21 cellular contexts compared by ENCODE assay signal in the genomic region with DNA sequence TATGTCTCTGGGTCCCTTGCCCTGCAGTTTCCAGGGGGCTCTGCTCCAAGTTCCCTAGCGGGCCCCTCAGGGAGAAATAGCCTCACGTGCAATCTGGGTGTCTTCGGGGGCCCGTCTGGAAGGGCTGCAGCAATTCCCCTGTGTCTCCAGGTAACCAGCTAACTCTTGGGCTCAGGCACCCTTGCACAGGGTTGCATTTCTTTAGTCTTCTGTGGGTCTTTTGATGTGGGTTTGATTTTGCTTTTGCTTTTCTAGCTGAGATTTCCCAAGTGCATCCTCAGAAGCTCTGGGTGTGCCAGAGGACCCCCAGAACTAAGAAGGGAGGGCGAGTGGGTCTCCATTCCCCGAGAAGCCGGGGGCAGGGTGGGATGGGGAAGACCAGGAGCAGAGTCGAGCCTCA.
"Had no signal": no experiment of that assay in that cellular context is flagged by ENCODE, and none has a peak within 500 bp of the region (broad histone marks: within the 10 kb centered on the region; RNA-seq: fewer than 3 reads in every experiment).

No MANE protein-coding gene starts in this region.

- H3K9me3 ChIP-seq: adrenal gland, prostate gland, testis, upper lobe of left lung had no signal

- DNase-seq: activated CD4-positive, CD25-positive, alpha-beta regulatory T cell treated with anti-CD3 and anti-CD28 coated beads, Interleukin-2, amount 50 U/mL, for 72 hours; activated CD8-positive, alpha-beta memory T cell treated with anti-CD3 and anti-CD28 coated beads for 24 hours; activated CD8-positive, alpha-beta memory T cell treated with anti-CD3 and anti-CD28 coated beads, Interleukin-2, amount 50 U/mL, for 4 hours; activated naive CD4-positive, alpha-beta T cell; activated T-cell treated with anti-CD3 and anti-CD28 coated beads, Interleukin-2, amount 50 U/mL, for 24 hours; adrenal gland; central memory CD4-positive, alpha-beta T cell; foreskin fibroblast; stimulated activated CD4-positive, alpha-beta T cell treated with anti-CD3 and anti-CD28 coated beads, Interleukin-2, amount 100 ng/mL, for 48 hours; stimulated activated CD8-positive, alpha-beta memory T cell treated with anti-CD3 and anti-CD28 coated beads, Interleukin-4, amount 100 ng/mL, for 48 hours; stimulated activated naive B cell treated with anti-CD40 and anti-IgM and Interleukin-4, amounts not matched to agents 10 μg/mL and 1 μg/mL and 100 μg/mL, for 72 hours; testis; upper lobe of left lung; WERI-Rb-1 had no signal

- H3K4me1 ChIP-seq: adrenal gland, prostate gland had no signal

- ATAC-seq: left lobe of liver; natural killer cell treated with Interleukin-12 subunit alpha and Interleukin-12 subunit beta and Interleukin-15 and Interleukin-18, amount 100 ng/mL, for 72 hours; stimulated activated naive B cell treated with anti-CD40 and anti-IgM and Interleukin-4, amounts not matched to agents 10 μg/mL and 1 μg/mL and 100 μg/mL, for 72 hours had no signal

- H3K4me3 Mint-ChIP-seq: activated naive CD8-positive, alpha-beta T cell; activated T-cell treated with anti-CD3 and anti-CD28 coated beads, Interleukin-2, amount 50 U/mL, for 24 hours; natural killer cell treated with Interleukin-12 subunit alpha and Interleukin-12 subunit beta and Interleukin-15 and Interleukin-18, amount 100 ng/mL, for 72 hours; stimulated activated naive B cell treated with anti-CD40 and anti-IgM and Interleukin-4, amounts not matched to agents 10 μg/mL and 1 μg/mL and 100 μg/mL, for 72 hours had no signal

- H3K27ac ChIP-seq: adrenal gland, epithelial cell of prostate, prostate gland, testis, upper lobe of left lung, WERI-Rb-1 had no signal

- H3K36me3 Mint-ChIP-seq: activated naive CD8-positive, alpha-beta T cell; natural killer cell treated with Interleukin-12 subunit alpha and Interleukin-12 subunit beta and Interleukin-15 and Interleukin-18, amount 100 ng/mL, for 72 hours had no signal

- H3K4me3 ChIP-seq: adrenal gland, lung, prostate gland, testis, upper lobe of left lung had no signal

- H3K27me3 Mint-ChIP-seq: activated naive CD8-positive, alpha-beta T cell; activated T-cell treated with anti-CD3 and anti-CD28 coated beads, Interleukin-2, amount 50 U/mL, for 24 hours; natural killer cell treated with Interleukin-12 subunit alpha and Interleukin-12 subunit beta and Interleukin-15 and Interleukin-18, amount 100 ng/mL, for 72 hours; stimulated activated naive B cell treated with anti-CD40 and anti-IgM and Interleukin-4, amounts not matched to agents 10 μg/mL and 1 μg/mL and 100 μg/mL, for 72 hours had no signal

- H3K36me3 ChIP-seq: prostate gland had no signal

- H3K27me3 ChIP-seq: adrenal gland, testis, upper lobe of left lung had no signal

- H3K27ac Mint-ChIP-seq: activated naive CD8-positive, alpha-beta T cell; activated T-cell treated with anti-CD3 and anti-CD28 coated beads, Interleukin-2, amount 50 U/mL, for 24 hours; activated T-helper 2 cell treated with anti-CD3 and anti-CD28 coated beads, Interferon-gamma antibody, Interleukin-2, Interleukin-4, amounts not matched to agents 10 μg/mL and 5 μg/mL and 100 μg/mL, durations not matched to agents 14 hours and 24 hours and 36 hours; natural killer cell treated with Interleukin-12 subunit alpha and Interleukin-12 subunit beta and Interleukin-15 and Interleukin-18, amount 100 ng/mL, for 72 hours; stimulated activated naive B cell treated with anti-CD40 and anti-IgM and Interleukin-4, amounts not matched to agents 10 μg/mL and 1 μg/mL and 100 μg/mL, for 72 hours had no signal

- H3K9me3 Mint-ChIP-seq: activated T-cell treated with anti-CD3 and anti-CD28 coated beads, Interleukin-2, amount 50 U/mL, for 24 hours; activated T-helper 2 cell treated with anti-CD3 and anti-CD28 coated beads, Interferon-gamma antibody, Interleukin-2, Interleukin-4, amounts not matched to agents 10 μg/mL and 5 μg/mL and 100 μg/mL, durations not matched to agents 14 hours and 24 hours and 36 hours; natural killer cell treated with Interleukin-12 subunit alpha and Interleukin-12 subunit beta and Interleukin-15 and Interleukin-18, amount 100 ng/mL, for 72 hours; stimulated activated naive B cell treated with anti-CD40 and anti-IgM and Interleukin-4, amounts not matched to agents 10 μg/mL and 1 μg/mL and 100 μg/mL, for 72 hours had no signal
